In genomic region chr6:11366934-11367637, GRCh38 we compare ENCODE assay signal across 8 cellular contexts.
DNase-seq lines count a peak whose midpoint lies in the region; TF ChIP-seq lines count a peak whose summit lies in the region.

No MANE protein-coding gene starts in this region.

- no peak for TF ChIP-seq CTCF in AG10803 (conservative IDR thresholded peaks at IDR 0.05; ENCODE audit: low read length)
- no peak for TF ChIP-seq CTCF in mesothelial cell of epicardium (IDR thresholded peaks at IDR 0.05; ENCODE audit: unreplicated experiment)

- peak; percentile 38 for DNase-seq in AG10803 (ENCODE audit: low read depth)
- peak; percentile 47 for DNase-seq in HCEC 1CT
- DNase-seq in astrocyte of the hippocampus (ENCODE audit: low read depth, low spot score), result peak; percentile 45
- DNase-seq in mesothelial cell of epicardium (ENCODE audit: low spot score in 2 of 2, unreplicated experiment in 2 of 2), result no peak
- DNase-seq in NCI-H345 treated with DMSO at 0.1 percent for 48 hours (lab: John Stamatoyannopoulos, UW; ENCODE audit: unreplicated experiment), result no peak
- DNase-seq in ecto neural progenitor cell (ENCODE audit: low spot score), result no peak
- DNase-seq in pons (ENCODE audit: low spot score), result no peak
- no peak for DNase-seq in stimulated activated CD4-positive, alpha-beta T cell treated with anti-CD3 and anti-CD28 coated beads, Interleukin-4, amount 100 ng/mL, for 1 hour

- peaks cover 6% of the 10 kb centered on the region for H3K9me3 Mint-ChIP-seq in mesothelial cell of epicardium

- H3K4me3 ChIP-seq in AG10803 (ENCODE audit: low read length), result no peak overlapping the region

- H3K27ac Mint-ChIP-seq in mesothelial cell of epicardium, result peak overlapping the region; percentile 8

- no peak overlapping the region for H3K4me3 Mint-ChIP-seq in mesothelial cell of epicardium

- H3K4me1 Mint-ChIP-seq in mesothelial cell of epicardium, result peaks cover 23% of the 10 kb centered on the region

- H3K27me3 Mint-ChIP-seq in mesothelial cell of epicardium (ENCODE audit: low read depth), result peaks cover 2% of the 10 kb centered on the region

- H3K36me3 Mint-ChIP-seq in mesothelial cell of epicardium, result no peaks in the 10 kb centered on the region

Comparison
In these comparisons a context has a peak if more than half of its experiments do, and no peak if none do; other contexts are left out.
1. DNase-seq: peak in AG10803 (single experiment), HCEC 1CT (single experiment) and astrocyte of the hippocampus (single experiment); none in mesothelial cell of epicardium (0 of 2), NCI-H345 treated with DMSO at 0.1 percent for 48 hours (single experiment), ecto neural progenitor cell (single experiment), pons (single experiment) and stimulated activated CD4-positive, alpha-beta T cell treated with anti-CD3 and anti-CD28 coated beads, Interleukin-4, amount 100 ng/mL, for 1 hour (single experiment).